8 cellular contexts compared by ENCODE assay signal in the genomic region with DNA sequence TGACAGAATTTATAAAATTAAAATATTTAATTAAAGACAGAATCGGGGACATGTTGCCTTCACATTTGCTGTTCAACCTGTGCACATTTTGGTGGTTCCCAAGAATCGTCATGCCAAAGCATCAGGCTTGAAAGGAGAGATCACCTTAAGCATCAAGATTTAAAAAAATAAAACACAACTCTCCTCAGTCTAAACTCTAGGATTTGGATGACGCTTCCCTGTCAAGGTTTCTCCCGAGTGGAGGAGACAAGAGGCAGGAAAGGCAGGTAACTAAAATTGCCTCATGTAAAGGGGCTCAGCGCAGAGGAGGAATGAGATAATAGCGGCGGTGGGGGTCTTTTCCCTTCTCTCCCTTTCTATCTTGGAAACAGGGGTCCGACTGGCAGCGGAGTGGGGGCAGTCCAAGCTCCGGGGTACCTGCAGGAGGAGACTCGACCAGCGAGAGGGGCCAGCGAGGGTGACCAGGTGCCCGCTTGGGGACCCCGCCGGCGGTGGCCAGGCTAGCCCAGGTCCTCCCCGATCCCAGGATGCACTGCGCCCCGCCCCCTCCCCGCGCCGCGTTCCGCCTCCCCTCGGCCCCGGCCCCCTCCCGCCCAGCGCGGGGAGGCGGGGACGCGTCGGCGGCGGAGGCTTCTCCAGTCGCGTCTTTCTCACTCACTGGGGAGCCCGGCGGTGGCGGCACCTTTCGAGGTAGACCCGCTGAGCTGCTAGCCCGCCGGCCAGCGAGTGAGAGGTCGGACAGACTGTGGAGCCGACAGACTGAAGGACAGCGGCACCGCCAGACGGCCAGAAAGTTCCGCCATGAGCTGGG. TPM values are rescaled to one million over a fixed set of nuclear protein-coding genes. Genes with fewer than 3 reads are reported as not detected.
DNase-seq lines count a peak whose midpoint lies in the region; ATAC-seq, FAIRE-seq and TF ChIP-seq lines count a peak whose summit lies in the region.

A gene (plus strand): TSS at position 638 of the 811 bp plus-strand sequence. CDS start 164 bp downstream, at position 802.

- H3K4me1 ChIP-seq in A549 (peaks cover 24% of the 10 kb centered on the region), HAP-1 (peaks cover 18% of the 10 kb centered on the region), mesodermal cell (ENCODE audit: control insufficient read depth, insufficient read depth, low read length, poor library complexity, severe bottlenecking) (no peaks in the 10 kb centered on the region)

- DNase-seq in A549 (ENCODE audit: low read depth in 1 of 2, low spot score in 1 of 2) (peak; percentile 61 to 74), HAP-1 (ENCODE audit: low spot score in 2 of 2) (peak; percentile 77 to 92), NCI-H748 treated with DMSO at 0.1 percent for 48 hours (lab: John Stamatoyannopoulos, UW) (peak; percentile 58), endothelial cell (ENCODE audit: low spot score) (peak; percentile 88)
- DNase-seq in activated CD8-positive, alpha-beta memory T cell treated with anti-CD3 and anti-CD28 coated beads, Interleukin-2, amount 10 ng/mL, durations not matched to agents 7 days and 5 days = no peak
- DNase-seq in stimulated activated CD8-positive, alpha-beta memory T cell treated with anti-CD3 and anti-CD28 coated beads, Interleukin-15, amount 100 ng/mL, for 24 hours (ENCODE audit: low read depth) = peak; percentile 19

- peak within 1 kb of the TSS; percentile 68 for H3K4me3 Mint-ChIP-seq in activated CD8-positive, alpha-beta memory T cell treated with anti-CD3 and anti-CD28 coated beads, Interleukin-2, amount 10 ng/mL, durations not matched to agents 7 days and 5 days
- peak within 1 kb of the TSS; percentile 100 for H3K4me3 Mint-ChIP-seq in endothelial cell (ENCODE audit: unreplicated experiment)

- peak within 1 kb of the TSS; percentile 77 for H3K4me2 ChIP-seq in A549

- TF ChIP-seq EP300 in A549 (IDR thresholded peaks at IDR 0.05) = no peak

- CTCF ChIA-PET in A549 (lab: Yijun Ruan, JAX) = interaction anchor here (0.5 to 1.3 kb wide), 4 partner anchors 9 to 396 kb away, joined by 3 to 5 read pairs (median 3); no protein-coding TSS in a partner anchor
- CTCF ChIA-PET in activated CD8-positive, alpha-beta memory T cell treated with anti-CD3 and anti-CD28 coated beads, Interleukin-2, amount 10 ng/mL, durations not matched to agents 7 days and 5 days (lab: Charles Lee) = interaction anchor here (0.6 to 1.9 kb wide), 3 partner anchors 143 to 367 kb away, joined by 3 to 8 read pairs (median 4); no protein-coding TSS in a partner anchor

- no peak for TF ChIP-seq RAD21 in A549 (conservative IDR thresholded peaks at IDR 0.05 in 1 of 2, IDR thresholded peaks at IDR 0.05 in 1 of 2)

- peaks cover 16% of the 10 kb centered on the region for H3K4me1 Mint-ChIP-seq in activated CD8-positive, alpha-beta memory T cell treated with anti-CD3 and anti-CD28 coated beads, Interleukin-2, amount 10 ng/mL, durations not matched to agents 7 days and 5 days
- peaks cover 36% of the 10 kb centered on the region for H3K4me1 Mint-ChIP-seq in endothelial cell (ENCODE audit: unreplicated experiment)

- TF ChIP-seq CTCF in A549 (IDR thresholded peaks at IDR 0.05) (no peak), endothelial cell (IDR thresholded peaks at IDR 0.05; ENCODE audit: unreplicated experiment) (no peak)

- in situ Hi-C loops in HAP-1 (cut with MboI; ENCODE audit: low sequenced_read_pairs) = loop anchor here (25.0 kb wide), 2 partner anchors 165 to 390 kb away; no protein-coding TSS in a partner anchor

- H3K27me3 Mint-ChIP-seq in activated CD8-positive, alpha-beta memory T cell treated with anti-CD3 and anti-CD28 coated beads, Interleukin-2, amount 10 ng/mL, durations not matched to agents 7 days and 5 days = peaks cover 66% of the 10 kb centered on the region
- peaks cover 11% of the 10 kb centered on the region for H3K27me3 Mint-ChIP-seq in endothelial cell (ENCODE audit: unreplicated experiment)

- no peaks in the 10 kb centered on the region for H3K27me3 ChIP-seq in HAP-1 (ENCODE audit: low read depth)

- peak; percentile 90 to 91 for ATAC-seq in A549
- ATAC-seq in activated CD8-positive, alpha-beta memory T cell treated with anti-CD3 and anti-CD28 coated beads, Interleukin-2, amount 10 ng/mL, durations not matched to agents 7 days and 5 days = peak; percentile 80
- no peak for ATAC-seq in GM21619 (IDR thresholded peaks at IDR 0.05; ENCODE audit: unreplicated experiment)

- no peaks in the 10 kb centered on the region for H3K9me3 Mint-ChIP-seq in activated CD8-positive, alpha-beta memory T cell treated with anti-CD3 and anti-CD28 coated beads, Interleukin-2, amount 10 ng/mL, durations not matched to agents 7 days and 5 days (ENCODE audit: low read depth)
- H3K9me3 Mint-ChIP-seq in endothelial cell (ENCODE audit: unreplicated experiment) = no peaks in the 10 kb centered on the region

- H3K36me3 ChIP-seq in HAP-1 (replicated peaks) = no peaks in the 10 kb centered on the region
- H3K36me3 ChIP-seq in mesodermal cell (ENCODE audit: control insufficient read depth, insufficient read depth, low read length) = no peaks in the 10 kb centered on the region

- WGBS in A549 (ENCODE audit: missing lambda C conversion rate) = under 1% methylated on average over 10 of the region's 52 CpGs
- WGBS in mesodermal cell (ENCODE audit: insufficient coverage in 2 of 2), 2 experiments = 1% methylated on average over 20 to 41 of the region's 52 CpGs

- no peaks in the 10 kb centered on the region for H3K36me3 Mint-ChIP-seq in activated CD8-positive, alpha-beta memory T cell treated with anti-CD3 and anti-CD28 coated beads, Interleukin-2, amount 10 ng/mL, durations not matched to agents 7 days and 5 days
- H3K36me3 Mint-ChIP-seq in endothelial cell (ENCODE audit: low read depth, unreplicated experiment) = peaks cover 9% of the 10 kb centered on the region

- H3K4me3 ChIP-seq in A549 (peak within 1 kb of the TSS; percentile 72), HAP-1 (peak within 1 kb of the TSS; percentile 79), mesodermal cell (ENCODE audit: extremely low read depth, insufficient read depth, low read length, poor library complexity, severe bottlenecking) (peak within 1 kb of the TSS; percentile 96)

- peak; percentile 45 for TF ChIP-seq POLR2A in A549 (IDR thresholded peaks at IDR 0.05; ENCODE audit: low read length)

- H3K27ac Mint-ChIP-seq in activated CD8-positive, alpha-beta memory T cell treated with anti-CD3 and anti-CD28 coated beads, Interleukin-2, amount 10 ng/mL, durations not matched to agents 7 days and 5 days = no peak within 1 kb of the TSS
- H3K27ac Mint-ChIP-seq in endothelial cell (ENCODE audit: unreplicated experiment) = peak within 1 kb of the TSS; percentile 94

- no peak for FAIRE-seq in A549 (lab: Jason Lieb, UNC)

- H3K27ac ChIP-seq in A549 = peak within 1 kb of the TSS; percentile 79 to 93
- H3K27ac ChIP-seq in mesodermal cell (ENCODE audit: low read depth, low read length, severe bottlenecking) = peak within 1 kb of the TSS; percentile 87

- POLR2A ChIA-PET in A549 (lab: Yijun Ruan, JAX) = interaction anchor here (0.7 to 0.8 kb wide), 3 partner anchors 170 to 400 kb away, joined by 3 to 4 read pairs (median 3); no protein-coding TSS in a partner anchor

- H3K9me3 ChIP-seq in A549 (no peaks in the 10 kb centered on the region), HAP-1 (no peaks in the 10 kb centered on the region), mesodermal cell (ENCODE audit: control insufficient read depth, low read length) (no peaks in the 10 kb centered on the region)

TF ChIP-seq in A549, 52 proteins besides CTCF, POLR2A, EP300 and RAD21:
- TF ChIP-seq JUN (IDR thresholded peaks at IDR 0.05) = peak in 1 of 2 experiments; percentile 51; a peak in 2 of 5 replicates
- TF ChIP-seq, protein P1, sequence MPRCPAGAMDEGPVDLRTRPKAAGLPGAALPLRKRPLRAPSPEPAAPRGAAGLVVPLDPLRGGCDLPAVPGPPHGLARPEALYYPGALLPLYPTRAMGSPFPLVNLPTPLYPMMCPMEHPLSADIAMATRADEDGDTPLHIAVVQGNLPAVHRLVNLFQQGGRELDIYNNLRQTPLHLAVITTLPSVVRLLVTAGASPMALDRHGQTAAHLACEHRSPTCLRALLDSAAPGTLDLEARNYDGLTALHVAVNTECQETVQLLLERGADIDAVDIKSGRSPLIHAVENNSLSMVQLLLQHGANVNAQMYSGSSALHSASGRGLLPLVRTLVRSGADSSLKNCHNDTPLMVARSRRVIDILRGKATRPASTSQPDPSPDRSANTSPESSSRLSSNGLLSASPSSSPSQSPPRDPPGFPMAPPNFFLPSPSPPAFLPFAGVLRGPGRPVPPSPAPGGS (IDR thresholded peaks at IDR 0.05) = 0 out of 3 replicates have a peak, but pooled peaks have one; percentile 29
- TF ChIP-seq PHF8 (IDR thresholded peaks at IDR 0.05; ENCODE audit: borderline replicate concordance, low read depth) = 0 out of 2 replicates have a peak, but pooled peaks have one; percentile 12
- no peak for TF ChIP-seq CEBPB (IDR thresholded peaks at IDR 0.05)

RNA-seq across cellular contexts. Expression of the gene that starts here (rescaled TPM):
- polyA plus RNA-seq in A549 (2011; rRNA removed) (31.3 and 42.3 TPM in 2 replicates), A549 (2017; fragmentation: RNase III; extraction: RNeasy Plus Mini Kit Qiagen cat#74134 plus additional on column Dnase treatment) (17.8 to 19.8 TPM (median 19.4 TPM) in 3 replicates)
- polyA plus RNA-seq in A549 (2012; cell fraction: cytosol; rRNA removed) = 5.7 and 6.1 TPM in 2 replicates
- polyA plus RNA-seq in A549 (2012; cell fraction: nucleus; rRNA removed) = 3.4 and 6.0 TPM in 2 replicates
- 16.9 and 17.3 TPM in 2 replicates for polyA minus RNA-seq in A549 (2011; rRNA and poly(A)+ RNA removed)
- under 1 TPM; 0.12 to 0.42 TPM for total RNA-seq in activated CD8-positive, alpha-beta memory T cell treated with anti-CD3 and anti-CD28 coated beads, Interleukin-2, amount 10 ng/mL, durations not matched to agents 7 days and 5 days
- 107 TPM for total RNA-seq in endothelial cell (ENCODE audit: unreplicated experiment)
- polyA plus RNA-seq in mesodermal cell (2013, experiment 1 of 2) = 55.3 TPM
- polyA plus RNA-seq in mesodermal cell (2013, experiment 2 of 2) = 58.6 TPM

Comparison
In these comparisons a context has a peak if more than half of its experiments do, and no peak if none do; other contexts are left out.
1. RNA of the gene that starts here (total RNA-seq): 107 TPM in endothelial cell (single experiment); 0.12 to 0.42 TPM in activated CD8-positive, alpha-beta memory T cell treated with anti-CD3 and anti-CD28 coated beads, Interleukin-2, amount 10 ng/mL, durations not matched to agents 7 days and 5 days; every median in the first group is over 10 times any median in the second.
2. Peak in ATAC-seq in activated CD8-positive, alpha-beta memory T cell treated with anti-CD3 and anti-CD28 coated beads, Interleukin-2, amount 10 ng/mL, durations not matched to agents 7 days and 5 days; RNA of the gene not detected or under 1 TPM.
3. Peak in every context shown above with its lines, with median percentiles within 50 percentile points of each other: H3K4me3 ChIP-seq.